Comparison of ENCODE assay signal across 8 cellular contexts in the genomic region with DNA sequence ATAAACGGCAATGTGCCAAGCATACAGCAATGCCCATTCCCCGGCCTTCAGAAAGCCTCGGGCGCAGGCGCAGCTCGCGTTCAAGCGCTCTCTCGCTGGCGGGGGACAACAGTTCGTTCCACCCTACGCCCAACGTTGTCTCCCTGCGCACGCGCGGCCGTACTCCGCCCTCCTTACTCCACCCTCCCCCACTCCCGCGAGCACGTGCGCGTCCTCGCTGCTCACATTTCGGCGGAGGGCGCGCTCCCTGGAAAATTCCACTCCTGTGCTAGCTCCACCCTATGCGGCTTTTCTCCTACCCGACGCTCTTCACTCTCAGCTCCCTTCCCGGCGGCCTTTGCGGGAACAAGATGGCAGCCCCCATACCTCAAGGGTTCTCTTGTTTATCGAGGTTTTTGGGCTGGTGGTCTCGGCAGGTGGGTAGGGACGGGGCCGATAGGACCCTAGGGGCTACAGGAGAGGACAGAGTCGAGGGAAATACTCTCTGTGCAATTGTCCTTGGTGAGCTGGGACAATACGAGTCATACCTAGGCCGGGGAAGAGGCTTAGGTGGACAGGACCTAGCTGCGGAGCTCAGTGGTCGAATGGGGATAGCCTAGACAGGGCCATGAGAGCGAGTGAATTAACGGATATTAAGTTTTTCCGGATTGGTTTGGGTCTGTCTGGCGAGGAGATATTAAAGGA. TPM values are rescaled to one million over a fixed set of nuclear protein-coding genes. Genes with fewer than 3 reads are reported as not detected.
A peak's percentile ranks its signal among the peaks of the same experiment; 100 is the strongest.
DNase-seq lines count a peak whose midpoint lies in the region; ATAC-seq, FAIRE-seq and TF ChIP-seq lines count a peak whose summit lies in the region.
"Not testable (repeated sequence)": the region's sequence is repeated elsewhere in the genome, so short reads cannot be mapped to it uniquely, and the experiment has no call there.

A gene (plus strand): TSS at position 335 of the 684 bp plus-strand sequence. CDS start 16 bp downstream, at position 351.

- intact Hi-C loops in ascending aorta (cut with DNase I); right cardiac atrium (cut with DNase I): not testable (repeated sequence)

- H3K4me1 ChIP-seq in ascending aorta; right cardiac atrium (ENCODE audit: control insufficient read depth, insufficient read depth, low read length): not testable (repeated sequence)

- H3K27me3 ChIP-seq in ascending aorta; right cardiac atrium (ENCODE audit: control insufficient read depth, insufficient read depth): not testable (repeated sequence)

- TF ChIP-seq CTCF in ascending aorta (IDR thresholded peaks at IDR 0.05): not testable (repeated sequence)

- ATAC-seq in GM18508 (IDR thresholded peaks at IDR 0.05; ENCODE audit: insufficient read depth, unreplicated experiment): peak; percentile 69
- ATAC-seq in HG02981 (IDR thresholded peaks at IDR 0.05; ENCODE audit: unreplicated experiment): peak; percentile 93
- ATAC-seq in right cardiac atrium: peak; percentile 98 to 99

- H3K4me3 ChIP-seq in ascending aorta (peak within 1 kb of the TSS; percentile 44 to 66), right cardiac atrium (ENCODE audit: low read length) (peak within 1 kb of the TSS; percentile 38)

- WGBS in right cardiac atrium: under 1% methylated on average over 48 of the region's 48 CpGs

- not testable (repeated sequence) for H3K9me3 Mint-ChIP-seq in T-helper 2 cell treated with Interferon-gamma antibody and Interleukin-4, amounts not matched to agents 5 μg/mL and 100 μg/mL, for 36 hours

- peaks cover 12% of the 10 kb centered on the region for H3K4me1 Mint-ChIP-seq in T-helper 2 cell treated with Interferon-gamma antibody and Interleukin-4, amounts not matched to agents 5 μg/mL and 100 μg/mL, for 36 hours (ENCODE audit: low read depth)

- not testable (repeated sequence) for H3K36me3 ChIP-seq in ascending aorta

- not testable (repeated sequence) for H3K9me3 ChIP-seq in ascending aorta; right cardiac atrium (ENCODE audit: control insufficient read depth, low read length)

- H3K27ac Mint-ChIP-seq in T-helper 2 cell treated with Interferon-gamma antibody and Interleukin-4, amounts not matched to agents 5 μg/mL and 100 μg/mL, for 36 hours: peak within 1 kb of the TSS; percentile 97

- DNase-seq in NCI-H2029 (lab: John Stamatoyannopoulos, UW): peak; percentile 93
- peak; percentile 97 for DNase-seq in T-helper 2 cell treated with Interferon-gamma antibody and Interleukin-4, amounts not matched to agents 5 μg/mL and 100 μg/mL, for 36 hours (ENCODE audit: low spot score)
- DNase-seq in ascending aorta (ENCODE audit: low spot score in 2 of 2): peak; percentile 80 to 98
- DNase-seq in right cardiac atrium: peak; percentile 98 to 99 (median 99)
- DNase-seq in pulmonary artery endothelial cell (ENCODE audit: low read depth, low spot score): peak; percentile 84
- DNase-seq in urothelium cell line (ENCODE audit: low spot score): peak; percentile 94

- peak within 1 kb of the TSS; percentile 27 to 59 for H3K27ac ChIP-seq in ascending aorta
- H3K27ac ChIP-seq in right cardiac atrium (ENCODE audit: low read length): not testable (repeated sequence)

- peak within 1 kb of the TSS; percentile 99 for H3K4me3 Mint-ChIP-seq in T-helper 2 cell treated with Interferon-gamma antibody and Interleukin-4, amounts not matched to agents 5 μg/mL and 100 μg/mL, for 36 hours

- H3K27me3 Mint-ChIP-seq in T-helper 2 cell treated with Interferon-gamma antibody and Interleukin-4, amounts not matched to agents 5 μg/mL and 100 μg/mL, for 36 hours (ENCODE audit: low read depth): not testable (repeated sequence)

- H3K36me3 Mint-ChIP-seq in T-helper 2 cell treated with Interferon-gamma antibody and Interleukin-4, amounts not matched to agents 5 μg/mL and 100 μg/mL, for 36 hours (ENCODE audit: low read depth): not testable (repeated sequence)

- FAIRE-seq in urothelium cell line (lab: Jason Lieb, UNC): not testable (repeated sequence)

RNA-seq across cellular contexts. Expression of the gene that starts here (rescaled TPM):
- total RNA-seq in ascending aorta (27.5 TPM), right cardiac atrium (10 to 100 TPM; 25.3 to 36.2 (median 30.2) TPM), pulmonary artery endothelial cell (40.2 and 42.1 TPM in 2 replicates)
- polyA plus RNA-seq in right cardiac atrium: 31.5 TPM
